In the genomic region with DNA sequence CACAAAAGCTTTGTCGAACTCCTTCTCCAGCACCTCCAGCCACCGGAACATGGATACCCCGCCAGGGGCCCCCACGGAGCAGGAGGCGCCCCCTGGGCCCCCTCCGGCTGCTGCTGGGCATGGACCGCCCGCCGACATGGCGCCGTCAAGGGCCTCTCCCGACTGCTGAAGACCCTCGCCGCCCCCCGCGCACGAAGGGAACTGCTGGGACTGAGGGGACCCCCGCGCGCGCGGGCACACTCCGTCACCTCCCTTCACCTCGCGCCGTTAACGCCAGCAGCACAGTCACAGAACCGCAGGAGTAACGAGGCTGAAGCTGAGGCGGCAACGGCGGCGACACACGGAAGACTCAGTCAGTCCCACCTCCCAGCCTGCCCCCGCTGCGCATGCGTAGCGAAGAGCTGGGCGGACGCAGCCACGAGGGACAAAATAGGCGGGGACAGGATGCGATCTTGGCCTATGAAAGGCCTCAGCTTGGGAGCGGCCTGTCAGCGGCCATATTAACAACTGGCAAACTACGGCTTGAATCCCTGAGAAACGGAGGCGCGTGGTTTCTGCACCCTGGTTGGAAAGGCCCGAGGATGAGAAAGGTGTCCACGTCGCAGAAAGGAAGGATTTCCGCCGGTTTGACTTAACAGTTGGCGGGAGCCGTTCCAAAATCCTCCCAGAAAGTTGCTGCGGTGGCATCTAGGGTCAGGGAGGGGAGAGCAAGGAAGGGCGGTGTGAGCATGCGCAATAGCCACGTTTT, we compare ENCODE assay signal across 8 cellular contexts. TPM values are rescaled to one million over a fixed set of nuclear protein-coding genes. Genes with fewer than 3 reads are reported as not detected.
DNase-seq lines count a peak whose midpoint lies in the region; ATAC-seq and TF ChIP-seq lines count a peak whose summit lies in the region.

A gene (minus strand): TSS at position 361 of the 748 bp plus-strand sequence. CDS start 223 bp downstream, at position 138.

- H3K4me1 ChIP-seq in KMS-11 (ENCODE audit: low read depth, poor library complexity, severe bottlenecking) (peaks cover 27% of the 10 kb centered on the region), Peyer's patch (peaks cover 0 to 28% (median 7%) of the 10 kb centered on the region in 4 donors), esophagus squamous epithelium (peaks cover 4 to 43% (median 18%) of the 10 kb centered on the region in 3 donors)

- DNase-seq in DMS79 treated with DMSO at 0.1 percent for 48 hours (lab: John Stamatoyannopoulos, UW) (peak; percentile 96), Peyer's patch (peak; percentile 93 to 98 (median 96)), esophagus squamous epithelium (lab: John Stamatoyannopoulos, UW) (peak; percentile 86), myocyte (ENCODE audit: low read depth) (peak; percentile 99)
- DNase-seq in activated T-cell treated with anti-CD3 and anti-CD28 coated beads, Interleukin-2, amount 50 U/mL, for 72 hours: peak; percentile 93 to 96
- DNase-seq in stimulated activated CD8-positive, alpha-beta memory T cell treated with anti-CD3 and anti-CD28 coated beads, Interleukin-7, amount 100 ng/mL, for 48 hours (ENCODE audit: extremely low read depth in 1 of 2, low read depth in 1 of 2): peak; percentile 85 to 92

- H3K27me3 ChIP-seq in KMS-11 (ENCODE audit: insufficient read depth, low read depth) (no peaks in the 10 kb centered on the region), Peyer's patch (no peaks in the 10 kb centered on the region), esophagus squamous epithelium (no peaks in the 10 kb centered on the region)

- peak within 1 kb of the TSS; percentile 98 to 99 for H3K4me3 Mint-ChIP-seq in activated T-cell treated with anti-CD3 and anti-CD28 coated beads, Interleukin-2, amount 50 U/mL, for 72 hours

- ATAC-seq in GM21737 (IDR thresholded peaks at IDR 0.05; ENCODE audit: unreplicated experiment): peak; percentile 95
- ATAC-seq in activated T-cell treated with anti-CD3 and anti-CD28 coated beads, Interleukin-2, amount 50 U/mL, for 72 hours (replicated peaks in 1 of 2): peak; percentile 96 to 98

- H3K36me3 ChIP-seq in KMS-11 (ENCODE audit: insufficient read depth): no peaks in the 10 kb centered on the region
- peaks cover 0 to 12% (median 0%) of the 10 kb centered on the region in 3 donors for H3K36me3 ChIP-seq in Peyer's patch
- H3K36me3 ChIP-seq in esophagus squamous epithelium: peaks cover 0 to 16% (median 0%) of the 10 kb centered on the region in 3 donors

- H3K4me3 ChIP-seq in KMS-11 (IDR thresholded peaks at IDR 0.05; ENCODE audit: insufficient read depth, low read depth, low read length) (no peak within 1 kb of the TSS), Peyer's patch (peak within 1 kb of the TSS; percentile 82 to 95 (median 88)), esophagus squamous epithelium (peak within 1 kb of the TSS; percentile 84 to 99 (median 92))

- peaks cover 34% of the 10 kb centered on the region; the same call in 1 of the 2 replicates for H3K79me2 ChIP-seq in KMS-11 (ENCODE audit: insufficient read depth, low read depth)

- TF ChIP-seq CTCF in KMS-11 (conservative IDR thresholded peaks at IDR 0.05; ENCODE audit: low read depth, low read length): no peak
- peak in 1 of 6 experiments; percentile 5 for TF ChIP-seq CTCF in Peyer's patch (IDR thresholded peaks at IDR 0.05)
- peak in 2 of 6 experiments; percentile 4 to 38 for TF ChIP-seq CTCF in esophagus squamous epithelium (IDR thresholded peaks at IDR 0.05)

- 0% methylated on average over 18 to 29 of the region's 60 CpGs for WGBS in esophagus squamous epithelium, 2 donors

- intact Hi-C loops in esophagus squamous epithelium (cut with DNase I): no loop called here

- H3K9me3 Mint-ChIP-seq in activated T-cell treated with anti-CD3 and anti-CD28 coated beads, Interleukin-2, amount 50 U/mL, for 72 hours: no peaks in the 10 kb centered on the region

- H3K9me3 ChIP-seq in Peyer's patch (no peaks in the 10 kb centered on the region), esophagus squamous epithelium (no peaks in the 10 kb centered on the region)

- H3K4me2 ChIP-seq in KMS-11: peak within 1 kb of the TSS; percentile 65

- H3K36me3 Mint-ChIP-seq in activated T-cell treated with anti-CD3 and anti-CD28 coated beads, Interleukin-2, amount 50 U/mL, for 72 hours (ENCODE audit: insufficient read depth in 2 of 2): peaks cover 6 to 14% of the 10 kb centered on the region in 2 donors

- H3K4me1 Mint-ChIP-seq in activated T-cell treated with anti-CD3 and anti-CD28 coated beads, Interleukin-2, amount 50 U/mL, for 72 hours (ENCODE audit: low read depth): peaks cover 50% of the 10 kb centered on the region

- H3K27ac ChIP-seq in KMS-11 (peak within 1 kb of the TSS; percentile 68), Peyer's patch (peak within 1 kb of the TSS; percentile 83 to 92 (median 89)), esophagus squamous epithelium (peak within 1 kb of the TSS; percentile 82 to 97 (median 96))

- peak within 1 kb of the TSS; percentile 97 for H3K27ac Mint-ChIP-seq in activated T-cell treated with anti-CD3 and anti-CD28 coated beads, Interleukin-2, amount 50 U/mL, for 72 hours

- peak within 1 kb of the TSS; percentile 68 for H2AFZ ChIP-seq in KMS-11 (ENCODE audit: low read depth)

- no peaks in the 10 kb centered on the region for H4K20me1 ChIP-seq in KMS-11 (ENCODE audit: insufficient read depth)

- peak within 1 kb of the TSS; percentile 84 for H3K9ac ChIP-seq in KMS-11

- TF ChIP-seq POLR2A in Peyer's patch (IDR thresholded peaks at IDR 0.05): peak; percentile 84 to 89
- TF ChIP-seq POLR2A in esophagus squamous epithelium (IDR thresholded peaks at IDR 0.05): peak in 2 of 4 donors; percentile 73 to 91

- no peaks in the 10 kb centered on the region for H3K27me3 Mint-ChIP-seq in activated T-cell treated with anti-CD3 and anti-CD28 coated beads, Interleukin-2, amount 50 U/mL, for 72 hours (ENCODE audit: low read depth)

RNA-seq across cellular contexts. Expression of the gene that starts here (rescaled TPM):
- total RNA-seq in Peyer's patch: 10 to 100 TPM; 16.6 to 23.9 (median 18.4) TPM
- total RNA-seq in activated T-cell treated with anti-CD3 and anti-CD28 coated beads, Interleukin-2, amount 50 U/mL, for 72 hours: 10 to 100 TPM; 16.8 to 20.1 TPM
- total RNA-seq in esophagus squamous epithelium: 10 to 100 TPM; 11.0 to 22.9 (median 16.7) TPM
- total RNA-seq in myocyte: 63.3 and 68.7 TPM in 2 replicates
- polyA plus RNA-seq in myocyte (2012): 37.3 TPM
